15 cellular contexts compared by ENCODE assay signal in the genomic region with DNA sequence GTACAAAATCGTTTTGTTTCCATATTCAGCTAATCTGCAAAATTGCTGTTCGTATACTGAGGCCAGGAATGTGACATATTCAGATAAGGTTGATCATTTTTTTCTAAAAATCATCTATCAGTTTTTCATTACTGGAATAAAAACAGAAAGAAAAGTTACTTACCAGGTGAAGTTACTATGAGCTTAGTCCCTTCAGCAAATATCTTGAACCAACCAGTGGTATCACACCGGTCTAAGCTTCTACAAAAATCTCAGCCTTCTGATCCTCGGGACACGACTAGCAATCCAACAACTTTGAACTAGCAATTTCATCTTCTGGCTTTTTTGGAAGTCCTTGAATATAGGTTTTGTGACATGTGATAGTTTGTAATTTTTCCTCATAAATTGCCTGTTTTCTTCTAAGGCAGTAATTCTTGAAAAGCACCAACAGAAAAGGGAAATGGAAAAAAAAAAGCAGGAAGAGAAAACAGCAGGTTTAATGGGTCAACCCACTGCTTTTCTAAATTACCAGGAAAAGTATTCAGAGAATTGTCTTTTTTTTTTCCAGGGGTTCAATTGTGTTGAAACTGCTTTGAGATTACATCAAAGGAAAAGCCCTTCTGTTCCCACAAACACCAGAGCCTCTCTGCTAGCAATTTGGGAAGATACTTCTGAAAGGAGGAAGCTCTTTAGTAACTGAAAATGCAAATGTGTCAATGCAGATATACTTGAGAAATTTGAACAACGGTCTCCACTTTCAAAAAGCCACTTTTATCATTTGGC.
DNase-seq lines count a peak whose midpoint lies in the region; ATAC-seq and TF ChIP-seq lines count a peak whose summit lies in the region.
"Had no signal": no experiment of that assay in that cellular context is flagged by ENCODE, and none has a peak within 500 bp of the region (broad histone marks: within the 10 kb centered on the region; RNA-seq: fewer than 3 reads in every experiment).

No MANE protein-coding gene starts in this region.

- H3K27me3 Mint-ChIP-seq in activated CD8-positive, alpha-beta memory T cell treated with anti-CD3 and anti-CD28 coated beads, Interleukin-2, amount 10 ng/mL, durations not matched to agents 7 days and 5 days, result no peaks in the 10 kb centered on the region
- H3K27me3 Mint-ChIP-seq in WTC11 (ENCODE audit: low read depth) (no peaks in the 10 kb centered on the region), nephron progenitor cell (ENCODE audit: low read depth, poor library complexity) (no peaks in the 10 kb centered on the region)

- CTCF ChIA-PET in activated CD8-positive, alpha-beta memory T cell treated with anti-CD3 and anti-CD28 coated beads, Interleukin-2, amount 10 ng/mL, durations not matched to agents 7 days and 5 days (lab: Charles Lee), result interaction anchor here (0.9 to 1.8 kb wide), 3 partner anchors 25 to 69 kb away, joined by 3 to 4 read pairs (median 3); no protein-coding TSS in a partner anchor
- CTCF ChIA-PET in WTC11 (lab: Charles Lee), result interaction anchor here (1.0 to 2.3 kb wide), 2 partner anchors 59 to 92 kb away, joined by 3 to 6 read pairs; no protein-coding TSS in a partner anchor

- peaks cover 4% of the 10 kb centered on the region for H3K36me3 Mint-ChIP-seq in activated CD8-positive, alpha-beta memory T cell treated with anti-CD3 and anti-CD28 coated beads, Interleukin-2, amount 10 ng/mL, durations not matched to agents 7 days and 5 days
- no peaks in the 10 kb centered on the region for H3K36me3 Mint-ChIP-seq in WTC11
- no peaks in the 10 kb centered on the region for H3K36me3 Mint-ChIP-seq in nephron progenitor cell (ENCODE audit: low read depth)

- peak overlapping the region; percentile 68 for H3K27ac Mint-ChIP-seq in activated CD8-positive, alpha-beta memory T cell treated with anti-CD3 and anti-CD28 coated beads, Interleukin-2, amount 10 ng/mL, durations not matched to agents 7 days and 5 days
- peak overlapping the region; percentile 42 for H3K27ac Mint-ChIP-seq in WTC11
- peak overlapping the region; percentile 74 for H3K27ac Mint-ChIP-seq in nephron progenitor cell

- DNase-seq in activated CD8-positive, alpha-beta memory T cell treated with anti-CD3 and anti-CD28 coated beads, Interleukin-2, amount 10 ng/mL, durations not matched to agents 7 days and 5 days, result no peak
- DNase-seq in activated CD8-positive, alpha-beta memory T cell treated with anti-CD3 and anti-CD28 coated beads, Interleukin-2, amount 50 U/mL, for 4 hours, result no peak
- peak; percentile 67 to 80 for DNase-seq in Kasumi-1 (lab: John Stamatoyannopoulos, UW)
- no peak for DNase-seq in WTC11 (ENCODE audit: low spot score)
- no peak for DNase-seq in nephron progenitor cell
- DNase-seq in activated gamma-delta T cell (lab: John Stamatoyannopoulos, UW), result no peak
- no peak for DNase-seq in LoVo (ENCODE audit: low spot score)
- DNase-seq: dermis blood vessel endothelial cell, hippocampal formation, NCI-H2081 treated with DMSO at 0.1 percent for 48 hours, psoas muscle, SJCRH30, substantia nigra had no signal

- no peaks in the 10 kb centered on the region for H3K9me3 Mint-ChIP-seq in activated CD8-positive, alpha-beta memory T cell treated with anti-CD3 and anti-CD28 coated beads, Interleukin-2, amount 10 ng/mL, durations not matched to agents 7 days and 5 days (ENCODE audit: low read depth)
- no peaks in the 10 kb centered on the region for H3K9me3 Mint-ChIP-seq in WTC11
- no peaks in the 10 kb centered on the region for H3K9me3 Mint-ChIP-seq in nephron progenitor cell

- TF ChIP-seq CTCF in WTC11 (IDR thresholded peaks at IDR 0.05), result no peak
- no peak for TF ChIP-seq CTCF in nephron progenitor cell (IDR thresholded peaks at IDR 0.05)

- H3K4me3 Mint-ChIP-seq in activated CD8-positive, alpha-beta memory T cell treated with anti-CD3 and anti-CD28 coated beads, Interleukin-2, amount 10 ng/mL, durations not matched to agents 7 days and 5 days, result peak overlapping the region; percentile 70
- H3K4me3 Mint-ChIP-seq in WTC11, result no peak overlapping the region
- H3K4me3 Mint-ChIP-seq in nephron progenitor cell, result no peak overlapping the region

- ATAC-seq in activated CD8-positive, alpha-beta memory T cell treated with anti-CD3 and anti-CD28 coated beads, Interleukin-2, amount 10 ng/mL, durations not matched to agents 7 days and 5 days, result no peak
- ATAC-seq in WTC11 (no peak), GM19324 (IDR thresholded peaks at IDR 0.05; ENCODE audit: low FRiP score, unreplicated experiment) (no peak)
- ATAC-seq: HCT116, psoas muscle had no signal

- POLR2A ChIA-PET in WTC11 (lab: Charles Lee), result no interaction called here

- no peaks in the 10 kb centered on the region for H3K4me1 Mint-ChIP-seq in activated CD8-positive, alpha-beta memory T cell treated with anti-CD3 and anti-CD28 coated beads, Interleukin-2, amount 10 ng/mL, durations not matched to agents 7 days and 5 days
- peaks cover 27% of the 10 kb centered on the region for H3K4me1 Mint-ChIP-seq in WTC11
- H3K4me1 Mint-ChIP-seq in nephron progenitor cell, result peaks cover 52% of the 10 kb centered on the region

TF ChIP-seq in WTC11, 78 proteins besides CTCF, POLR2A, EP300 and RAD21 (continues in another document):
- TF ChIP-seq, protein P1, sequence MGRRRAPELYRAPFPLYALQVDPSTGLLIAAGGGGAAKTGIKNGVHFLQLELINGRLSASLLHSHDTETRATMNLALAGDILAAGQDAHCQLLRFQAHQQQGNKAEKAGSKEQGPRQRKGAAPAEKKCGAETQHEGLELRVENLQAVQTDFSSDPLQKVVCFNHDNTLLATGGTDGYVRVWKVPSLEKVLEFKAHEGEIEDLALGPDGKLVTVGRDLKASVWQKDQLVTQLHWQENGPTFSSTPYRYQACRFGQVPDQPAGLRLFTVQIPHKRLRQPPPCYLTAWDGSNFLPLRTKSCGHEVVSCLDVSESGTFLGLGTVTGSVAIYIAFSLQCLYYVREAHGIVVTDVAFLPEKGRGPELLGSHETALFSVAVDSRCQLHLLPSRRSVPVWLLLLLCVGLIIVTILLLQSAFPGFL (CRISPR knock-in tag; IDR thresholded peaks at IDR 0.05; ENCODE audit: borderline replicate concordance), result no peak
- TF ChIP-seq HMGA2 (CRISPR knock-in tag; IDR thresholded peaks at IDR 0.05), result no peak
- TF ChIP-seq TEAD4 (CRISPR knock-in tag; IDR thresholded peaks at IDR 0.05), result no peak
- TF ChIP-seq, protein P2, sequence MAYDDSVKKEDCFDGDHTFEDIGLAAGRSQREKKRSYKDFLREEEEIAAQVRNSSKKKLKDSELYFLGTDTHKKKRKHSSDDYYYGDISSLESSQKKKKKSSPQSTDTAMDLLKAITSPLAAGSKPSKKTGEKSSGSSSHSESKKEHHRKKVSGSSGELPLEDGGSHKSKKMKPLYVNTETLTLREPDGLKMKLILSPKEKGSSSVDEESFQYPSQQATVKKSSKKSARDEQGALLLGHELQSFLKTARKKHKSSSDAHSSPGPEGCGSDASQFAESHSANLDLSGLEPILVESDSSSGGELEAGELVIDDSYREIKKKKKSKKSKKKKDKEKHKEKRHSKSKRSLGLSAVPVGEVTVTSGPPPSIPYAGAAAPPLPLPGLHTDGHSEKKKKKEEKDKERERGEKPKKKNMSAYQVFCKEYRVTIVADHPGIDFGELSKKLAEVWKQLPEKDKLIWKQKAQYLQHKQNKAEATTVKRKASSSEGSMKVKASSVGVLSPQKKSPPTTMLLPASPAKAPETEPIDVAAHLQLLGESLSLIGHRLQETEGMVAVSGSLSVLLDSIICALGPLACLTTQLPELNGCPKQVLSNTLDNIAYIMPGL (CRISPR knock-in tag; IDR thresholded peaks at IDR 0.05), result no peak
- TF ChIP-seq, protein P3, sequence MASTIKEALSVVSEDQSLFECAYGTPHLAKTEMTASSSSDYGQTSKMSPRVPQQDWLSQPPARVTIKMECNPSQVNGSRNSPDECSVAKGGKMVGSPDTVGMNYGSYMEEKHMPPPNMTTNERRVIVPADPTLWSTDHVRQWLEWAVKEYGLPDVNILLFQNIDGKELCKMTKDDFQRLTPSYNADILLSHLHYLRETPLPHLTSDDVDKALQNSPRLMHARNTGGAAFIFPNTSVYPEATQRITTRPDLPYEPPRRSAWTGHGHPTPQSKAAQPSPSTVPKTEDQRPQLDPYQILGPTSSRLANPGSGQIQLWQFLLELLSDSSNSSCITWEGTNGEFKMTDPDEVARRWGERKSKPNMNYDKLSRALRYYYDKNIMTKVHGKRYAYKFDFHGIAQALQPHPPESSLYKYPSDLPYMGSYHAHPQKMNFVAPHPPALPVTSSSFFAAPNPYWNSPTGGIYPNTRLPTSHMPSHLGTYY (CRISPR knock-in tag; IDR thresholded peaks at IDR 0.05), result no peak
- TF ChIP-seq, protein P4, sequence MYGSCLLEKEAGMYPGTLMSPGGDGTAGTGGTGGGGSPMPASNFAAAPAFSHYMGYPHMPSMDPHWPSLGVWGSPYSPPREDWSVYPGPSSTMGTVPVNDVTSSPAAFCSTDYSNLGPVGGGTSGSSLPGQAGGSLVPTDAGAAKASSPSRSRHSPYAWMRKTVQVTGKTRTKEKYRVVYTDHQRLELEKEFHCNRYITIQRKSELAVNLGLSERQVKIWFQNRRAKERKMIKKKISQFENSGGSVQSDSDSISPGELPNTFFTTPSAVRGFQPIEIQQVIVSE (CRISPR knock-in tag; IDR thresholded peaks at IDR 0.05; ENCODE audit: borderline replicate concordance), result no peak
- no peak for TF ChIP-seq TEAD1 (CRISPR knock-in tag; IDR thresholded peaks at IDR 0.05)
- TF ChIP-seq GTF2I (CRISPR knock-in tag; conservative IDR thresholded peaks at IDR 0.05), result no peak
- no peak for TF ChIP-seq ZNF263 (CRISPR knock-in tag; IDR thresholded peaks at IDR 0.05; ENCODE audit: low read depth)
- TF ChIP-seq, protein P5, sequence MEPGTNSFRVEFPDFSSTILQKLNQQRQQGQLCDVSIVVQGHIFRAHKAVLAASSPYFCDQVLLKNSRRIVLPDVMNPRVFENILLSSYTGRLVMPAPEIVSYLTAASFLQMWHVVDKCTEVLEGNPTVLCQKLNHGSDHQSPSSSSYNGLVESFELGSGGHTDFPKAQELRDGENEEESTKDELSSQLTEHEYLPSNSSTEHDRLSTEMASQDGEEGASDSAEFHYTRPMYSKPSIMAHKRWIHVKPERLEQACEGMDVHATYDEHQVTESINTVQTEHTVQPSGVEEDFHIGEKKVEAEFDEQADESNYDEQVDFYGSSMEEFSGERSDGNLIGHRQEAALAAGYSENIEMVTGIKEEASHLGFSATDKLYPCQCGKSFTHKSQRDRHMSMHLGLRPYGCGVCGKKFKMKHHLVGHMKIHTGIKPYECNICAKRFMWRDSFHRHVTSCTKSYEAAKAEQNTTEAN (CRISPR knock-in tag; IDR thresholded peaks at IDR 0.05), result no peak
- TF ChIP-seq SOX15 (CRISPR knock-in tag; IDR thresholded peaks at IDR 0.05), result no peak
- TF ChIP-seq SMAD3 (CRISPR knock-in tag; IDR thresholded peaks at IDR 0.05; ENCODE audit: borderline replicate concordance), result no peak

Comparison
In these comparisons a context has a peak if more than half of its experiments do, and no peak if none do; other contexts are left out.
1. DNase-seq: peak in Kasumi-1 (2 of 2); none in activated CD8-positive, alpha-beta memory T cell treated with anti-CD3 and anti-CD28 coated beads, Interleukin-2, amount 10 ng/mL, durations not matched to agents 7 days and 5 days (single experiment), activated CD8-positive, alpha-beta memory T cell treated with anti-CD3 and anti-CD28 coated beads, Interleukin-2, amount 50 U/mL, for 4 hours (single experiment), WTC11 (single experiment), nephron progenitor cell (single experiment), activated gamma-delta T cell (single experiment) and LoVo (single experiment).
2. Peak in every context shown above with its lines, with median percentiles within 50 percentile points of each other: H3K27ac Mint-ChIP-seq.